1 cellular context compared by ENCODE assay signal in genomic region chr11:86041975-86042378, GRCh38.
TF ChIP-seq lines count a peak whose summit lies in the region.

No MANE protein-coding gene starts in this region.

TF ChIP-seq in HepG2, 621 proteins besides CTCF, POLR2A, EP300 and RAD21 (continued from another document):
- peak; percentile 41 to 49; a peak in 1 of 4 replicates for TF ChIP-seq HMGXB4 (CRISPR knock-in tag; IDR thresholded peaks at IDR 0.05; ENCODE audit: borderline replicate concordance in 1 of 2, low read depth in 1 of 2)
- peak; percentile 75 for TF ChIP-seq SMC3 (IDR thresholded peaks at IDR 0.05; ENCODE audit: low read length)
- no peak for TF ChIP-seq ZBTB49 (CRISPR knock-in tag; IDR thresholded peaks at IDR 0.05; ENCODE audit: borderline replicate concordance)
- no peak for TF ChIP-seq BATF2 (CRISPR knock-in tag; IDR thresholded peaks at IDR 0.05)
- TF ChIP-seq POGK (CRISPR knock-in tag; conservative IDR thresholded peaks at IDR 0.05), result 0 out of 2 replicates have a peak, but pooled peaks have one; percentile 24
- peak; percentile 100 for TF ChIP-seq TEAD3 (CRISPR knock-in tag; optimal IDR thresholded peaks at IDR 0.05; ENCODE audit: borderline replicate concordance)
- TF ChIP-seq STAG1 (CRISPR knock-in tag; IDR thresholded peaks at IDR 0.05), result peak; percentile 79
- no peak for TF ChIP-seq ATF1 (CRISPR knock-in tag; IDR thresholded peaks at IDR 0.05)
- 0 out of 2 replicates have a peak, but pooled peaks have one; percentile 29 for TF ChIP-seq KAT8 (CRISPR knock-in tag; IDR thresholded peaks at IDR 0.05)
- 0 out of 2 replicates have a peak, but pooled peaks have one; percentile 24 for TF ChIP-seq ELF3 (CRISPR knock-in tag; IDR thresholded peaks at IDR 0.05)
TF ChIP-seq in HepG2: peak in this region for 11.
